Comparison of ENCODE assay signal across 12 cellular contexts in genomic region chr9:116842658-116843057, GRCh38.
DNase-seq lines count a peak whose midpoint lies in the region; TF ChIP-seq lines count a peak whose summit lies in the region.
"Had no signal": no experiment of that assay in that cellular context is flagged by ENCODE, and none has a peak within 500 bp of the region (broad histone marks: within the 10 kb centered on the region; RNA-seq: fewer than 3 reads in every experiment).

No MANE protein-coding gene starts in this region.

- H3K4me3 ChIP-seq in PC-9 (no peak overlapping the region), A673 (ENCODE audit: low read depth, low read length, poor library complexity, severe bottlenecking) (no peak overlapping the region)
- H3K4me3 ChIP-seq: heart right ventricle had no signal

- no peak overlapping the region for H2AFZ ChIP-seq in PC-9

- no peaks in the 10 kb centered on the region for H4K20me1 ChIP-seq in PC-9 (ENCODE audit: insufficient read depth)

- no peaks in the 10 kb centered on the region for H3K9me3 ChIP-seq in PC-9 (ENCODE audit: insufficient read depth, low read depth)
- H3K9me3 ChIP-seq in A673 (ENCODE audit: low read depth, low read length, poor library complexity, severe bottlenecking) = no peaks in the 10 kb centered on the region
- H3K9me3 ChIP-seq: heart right ventricle had no signal

- H3F3A ChIP-seq in PC-9 (ENCODE audit: insufficient read depth, low read depth) = peaks cover 13% of the 10 kb centered on the region

- CTCF ChIA-PET in PC-9 (lab: Charles Lee) = no interaction called here
- CTCF ChIA-PET in A673 (lab: Charles Lee) = no interaction called here

- H3K9me2 ChIP-seq in PC-9 (ENCODE audit: insufficient read depth) = no peaks in the 10 kb centered on the region

- no peak overlapping the region for H3K27ac ChIP-seq in PC-9
- H3K27ac ChIP-seq in A673 (ENCODE audit: low read depth, low read length, poor library complexity, severe bottlenecking) = no peak overlapping the region
- H3K27ac ChIP-seq: heart right ventricle had no signal

- intact Hi-C loops in PC-9 (cut with micrococcal nuclease; ENCODE audit: unreplicated experiment) (no loop called here), A673 (cut with micrococcal nuclease; ENCODE audit: unreplicated experiment) (no loop called here), cardiac septum (cut with DNase I) (no loop called here)

- TF ChIP-seq CTCF in GM12873 (IDR thresholded peaks at IDR 0.05; ENCODE audit: insufficient read depth, low read depth, low read length, missing control alignments) (peak; percentile 29), PC-9 (conservative IDR thresholded peaks at IDR 0.05) (0 out of 2 replicates have a peak, but pooled peaks have one; percentile 29), A673 (conservative IDR thresholded peaks at IDR 0.05; ENCODE audit: low read depth, low read length) (no peak)

- no peak overlapping the region for H3K4me2 ChIP-seq in PC-9

- BruUV-seq in PC-9 (replicated peaks; lab: Mats Ljungman, UMichigan) (no TSS peak), A673 (replicated peaks; lab: Mats Ljungman, UMichigan) (no TSS peak)

- H3K27me3 ChIP-seq in PC-9 (ENCODE audit: insufficient read depth, low read depth) (no peaks in the 10 kb centered on the region), A673 (replicated peaks; ENCODE audit: insufficient read depth, low read depth, low read length, poor library complexity) (no peaks in the 10 kb centered on the region)

- POLR2A ChIA-PET in PC-9 (lab: Charles Lee; ENCODE audit: unreplicated experiment) = no interaction called here
- POLR2A ChIA-PET in A673 (lab: Charles Lee; ENCODE audit: low non-redundant PET) = no interaction called here

- no peaks in the 10 kb centered on the region for H3K79me2 ChIP-seq in PC-9 (ENCODE audit: low read depth)

- H3K36me3 ChIP-seq in PC-9 (ENCODE audit: low read depth) (no peaks in the 10 kb centered on the region), A673 (ENCODE audit: insufficient read depth, low read length, poor library complexity, severe bottlenecking) (no peaks in the 10 kb centered on the region)
- H3K36me3 ChIP-seq: heart right ventricle had no signal

- DNase-seq in NCI-H2029 (lab: John Stamatoyannopoulos, UW) = peak; percentile 85
- peak; percentile 34 to 43 for DNase-seq in PC-9
- DNase-seq in islet precursor cell = peak; percentile 75
- no peak for DNase-seq in DMS153 treated with DMSO at 0.1 percent for 48 hours (lab: John Stamatoyannopoulos, UW; ENCODE audit: unreplicated experiment)
- no peak for DNase-seq in A673 (ENCODE audit: low spot score)
- DNase-seq in cardiac septum (ENCODE audit: low spot score) = no peak
- DNase-seq: C1 segment of cervical spinal cord; cerebellar nuclear complex; GDM1; heart right ventricle; stimulated activated naive CD8-positive, alpha-beta T cell treated with anti-CD3 and anti-CD28 coated beads, Interleukin-15, amount 100 ng/mL, for 72 hours had no signal

- H3K4me1 ChIP-seq in PC-9 (replicated peaks; ENCODE audit: insufficient read depth) (peaks cover 11% of the 10 kb centered on the region), A673 (ENCODE audit: insufficient read depth, low read length, poor library complexity, severe bottlenecking) (no peaks in the 10 kb centered on the region)
- H3K4me1 ChIP-seq: heart right ventricle had no signal

Comparison
In these comparisons a context has a peak if more than half of its experiments do, and no peak if none do; other contexts are left out.
1. DNase-seq: peak in NCI-H2029 (single experiment), PC-9 (2 of 2) and islet precursor cell (single experiment); none in DMS153 treated with DMSO at 0.1 percent for 48 hours (single experiment), A673 (single experiment) and cardiac septum (single experiment).